ENCODE assay signal across 25 cellular contexts in the genomic region with DNA sequence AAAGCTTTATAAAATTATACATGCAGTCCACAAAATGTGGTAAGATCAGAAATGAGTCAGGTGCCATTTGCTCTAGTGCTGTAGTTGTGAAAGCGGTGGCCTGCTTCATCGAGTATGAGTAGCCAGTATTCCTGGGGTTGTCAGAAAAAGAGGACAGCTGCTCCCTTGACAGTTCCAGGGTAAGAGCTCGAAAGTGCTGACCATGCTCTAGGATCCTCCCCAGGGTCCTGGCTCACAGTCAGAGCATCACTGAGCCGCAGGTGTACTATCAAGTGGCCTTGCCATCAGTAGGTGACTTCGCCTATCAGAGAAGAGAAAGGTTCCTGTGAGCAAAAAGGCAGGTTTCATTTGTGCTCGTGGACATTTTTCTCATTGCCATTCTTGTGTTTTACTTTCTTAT. TPM values are rescaled to one million over a fixed set of nuclear protein-coding genes. Genes with fewer than 3 reads are reported as not detected.
A peak's percentile ranks its signal among the peaks of the same experiment; 100 is the strongest.
DNase-seq lines count a peak whose midpoint lies in the region; ATAC-seq and TF ChIP-seq lines count a peak whose summit lies in the region.
"Had no signal": no experiment of that assay in that cellular context is flagged by ENCODE, and none has a peak within 500 bp of the region (broad histone marks: within the 10 kb centered on the region; RNA-seq: fewer than 3 reads in every experiment).

No MANE protein-coding gene starts in this region.

- H3K27ac ChIP-seq in fibroblast of lung (ENCODE audit: insufficient read depth, low read length) (no peak overlapping the region), substantia nigra (ENCODE audit: low read depth, low read length, poor library complexity, severe bottlenecking) (peak overlapping the region; percentile 60), aorta (ENCODE audit: low read depth in 1 of 2, low read length in 2 of 2) (no peak overlapping the region)
- H3K27ac ChIP-seq: 22Rv1, gastrocnemius medialis, prostate gland, sigmoid colon, transverse colon had no signal

- intact Hi-C loops in aorta (cut with DNase I) (no loop called here), posterior vena cava (cut with DNase I) (no loop called here)

- no peak for ATAC-seq in aorta (ENCODE audit: low FRiP score)
- ATAC-seq: esophagus mucosa, gastrocnemius medialis, GM23338 had no signal

- TF ChIP-seq CTCF in fibroblast of lung (conservative IDR thresholded peaks at IDR 0.05 in 1 of 2, IDR thresholded peaks at IDR 0.05 in 1 of 2; ENCODE audit: low read depth in 1 of 2, low read length in 2 of 2) = no peak

- no peak overlapping the region for H2AFZ ChIP-seq in fibroblast of lung (ENCODE audit: low read length)
- H2AFZ ChIP-seq: GM23338 had no signal

- peak overlapping the region in 1 of 4 experiments; percentile 66 for H3K4me3 ChIP-seq in fibroblast of lung (replicated peaks in 1 of 4; ENCODE audit: control extremely low read depth in 1 of 4, insufficient read depth in 1 of 4, low read depth in 3 of 4, low read length in 4 of 4)
- H3K4me3 ChIP-seq in aorta (ENCODE audit: low read length in 2 of 2) = no peak overlapping the region
- H3K4me3 ChIP-seq: gastrocnemius medialis, GM23338, lung, prostate gland, transverse colon had no signal

- peak overlapping the region; percentile 4 for H3K4me2 ChIP-seq in fibroblast of lung (ENCODE audit: extremely low read depth, insufficient read depth, low read length)
- H3K4me2 ChIP-seq: GM23338 had no signal

- H3K36me3 ChIP-seq in fibroblast of lung (ENCODE audit: control insufficient read depth, insufficient read depth, low read length) (peaks cover 8% of the 10 kb centered on the region), aorta (ENCODE audit: control insufficient read depth in 1 of 2, insufficient read depth in 2 of 2, low read length in 1 of 2) (peaks cover 0 to 9% of the 10 kb centered on the region in 2 donors)

- H3K4me1 ChIP-seq in fibroblast of lung (ENCODE audit: control insufficient read depth, extremely low read depth, insufficient read depth, low read length) = peaks cover 2% of the 10 kb centered on the region
- no peaks in the 10 kb centered on the region for H3K4me1 ChIP-seq in aorta (ENCODE audit: control insufficient read depth in 1 of 2, insufficient read depth in 2 of 2, low read length in 2 of 2)

- no peaks in the 10 kb centered on the region for H3K27me3 ChIP-seq in fibroblast of lung (ENCODE audit: control insufficient read depth, insufficient read depth, low read length)
- no peaks in the 10 kb centered on the region for H3K27me3 ChIP-seq in aorta (ENCODE audit: control insufficient read depth in 1 of 2, insufficient read depth in 2 of 2, low read length in 1 of 2)
- H3K27me3 ChIP-seq: gastrocnemius medialis, sigmoid colon, transverse colon had no signal

- H3K79me2 ChIP-seq in fibroblast of lung (ENCODE audit: control insufficient read depth, insufficient read depth, low read length) = peaks cover 20% of the 10 kb centered on the region

- no peaks in the 10 kb centered on the region for H3K9me3 ChIP-seq in fibroblast of lung (ENCODE audit: control insufficient read depth, insufficient read depth, low read depth, low read length)
- no peaks in the 10 kb centered on the region for H3K9me3 ChIP-seq in aorta (ENCODE audit: control insufficient read depth, low read length)
- H3K9me3 ChIP-seq: gastrocnemius medialis, prostate gland, sigmoid colon, transverse colon had no signal

- WGBS in aorta, 2 donors = 94 to 95% methylated on average over 6 of the region's 6 CpGs

- peak; percentile 41 for DNase-seq in NCI-H146 (lab: John Stamatoyannopoulos, UW)
- DNase-seq in NCI-H146 treated with DMSO at 0.1 percent for 48 hours (lab: John Stamatoyannopoulos, UW; ENCODE audit: unreplicated experiment) = no peak
- DNase-seq in NCI-H748 (lab: John Stamatoyannopoulos, UW; ENCODE audit: unreplicated experiment) = peak; percentile 82
- DNase-seq in fibroblast of lung (ENCODE audit: low read depth in 2 of 2) = peak in 1 of 2 donors; percentile 37
- peak in 5 of 49 donors; percentile 8 to 63 (median 21) for DNase-seq in substantia nigra (lab: John Stamatoyannopoulos, UW)
- DNase-seq in aorta = no peak
- no peak for DNase-seq in posterior vena cava (ENCODE audit: low spot score)
- no peak for DNase-seq in superior temporal gyrus (ENCODE audit: extremely low spot score)
- DNase-seq: activated B cell treated with CpG ODN at 0.5 μM for 24 hours; activated CD4-positive, alpha-beta T cell treated with anti-CD3 and anti-CD28 coated beads, Interleukin-2, amount 50 U/mL, for 48 hours; activated CD8-positive, alpha-beta memory T cell treated with anti-CD3 and anti-CD28 coated beads, Interleukin-2, amount 50 U/mL, for 48 hours; AML-193; CD4-positive, alpha-beta memory T cell; effector memory CD4-positive, alpha-beta T cell; gastrocnemius medialis; islet precursor cell; NCI-H1436 treated with DMSO at 0.1 percent for 48 hours; SIG-M5; sigmoid colon; transverse colon had no signal

- H3K9ac ChIP-seq in fibroblast of lung (ENCODE audit: insufficient read depth, low read length) = no peak overlapping the region

- no peaks in the 10 kb centered on the region for H4K20me1 ChIP-seq in fibroblast of lung (ENCODE audit: control insufficient read depth, extremely low read depth, insufficient read depth, low read length)

RNA-seq across cellular contexts. Expression of a gene that starts 3.6 kb away (rescaled TPM):
- total RNA-seq in fibroblast of lung (27.5 and 47.4 TPM in 2 replicates), aorta (10 to 100 TPM; 25.0 to 25.6 TPM), posterior vena cava (10 to 100 TPM; 18.4 to 24.8 TPM)
- polyA plus RNA-seq in fibroblast of lung (29.9 and 51.7 TPM in 2 replicates), aorta (1 to 10 TPM; 5.1 to 9.5 TPM)
- 17.3 and 30.6 TPM in 2 replicates for polyA plus RNA-seq in fibroblast of lung (2012)
- polyA minus RNA-seq in fibroblast of lung (ENCODE audit: low replicate concordance) = 49.0 and 68.1 TPM in 2 replicates

Comparison
In these comparisons a context has a peak if more than half of its experiments do, and no peak if none do; other contexts are left out.
1. DNase-seq: peak in NCI-H146 (single experiment) and NCI-H748 (single experiment); none in NCI-H146 treated with DMSO at 0.1 percent for 48 hours (single experiment), aorta (0 of 2), posterior vena cava (single experiment) and superior temporal gyrus (single experiment).